ENCODE assay signal across 1 cellular context in the genomic region with DNA sequence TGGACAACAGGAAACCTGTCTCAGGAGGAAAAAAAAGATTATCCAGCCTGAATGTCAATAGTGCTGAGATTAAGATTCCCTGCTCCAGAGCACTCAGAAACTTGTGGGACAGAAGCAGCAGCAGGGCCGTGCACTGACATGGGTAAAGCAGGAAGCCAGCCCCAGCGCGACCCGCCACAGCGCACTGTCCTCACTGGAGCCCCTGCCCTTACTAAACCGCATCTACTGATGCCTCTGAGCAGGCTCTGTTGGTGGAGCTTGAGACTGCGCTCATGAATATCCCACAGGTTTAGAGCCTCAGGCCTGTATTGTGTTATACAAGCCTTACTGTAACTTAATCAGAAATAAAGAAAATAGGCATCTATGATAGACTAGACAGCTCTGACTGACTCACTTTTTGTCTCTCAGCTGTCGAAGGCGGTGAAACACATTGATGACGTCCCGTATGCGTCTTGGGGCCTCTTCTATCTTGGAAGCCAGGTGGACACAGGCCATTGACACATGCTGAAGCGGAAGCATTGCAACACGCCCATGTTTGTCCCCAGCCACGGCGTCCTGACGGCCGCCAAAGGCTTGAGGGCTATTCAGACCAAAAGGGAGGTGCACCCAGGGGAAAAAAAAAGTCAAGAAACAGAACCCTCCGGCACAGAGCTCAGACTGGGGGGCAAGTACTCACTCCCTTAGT.
A peak's percentile ranks its signal among the peaks of the same experiment; 100 is the strongest.
TF ChIP-seq lines count a peak whose summit lies in the region.

No MANE protein-coding gene starts in this region.

TF ChIP-seq in HepG2, 621 proteins besides CTCF, POLR2A, EP300 and RAD21 (continued from another document):
- TF ChIP-seq, protein P1, sequence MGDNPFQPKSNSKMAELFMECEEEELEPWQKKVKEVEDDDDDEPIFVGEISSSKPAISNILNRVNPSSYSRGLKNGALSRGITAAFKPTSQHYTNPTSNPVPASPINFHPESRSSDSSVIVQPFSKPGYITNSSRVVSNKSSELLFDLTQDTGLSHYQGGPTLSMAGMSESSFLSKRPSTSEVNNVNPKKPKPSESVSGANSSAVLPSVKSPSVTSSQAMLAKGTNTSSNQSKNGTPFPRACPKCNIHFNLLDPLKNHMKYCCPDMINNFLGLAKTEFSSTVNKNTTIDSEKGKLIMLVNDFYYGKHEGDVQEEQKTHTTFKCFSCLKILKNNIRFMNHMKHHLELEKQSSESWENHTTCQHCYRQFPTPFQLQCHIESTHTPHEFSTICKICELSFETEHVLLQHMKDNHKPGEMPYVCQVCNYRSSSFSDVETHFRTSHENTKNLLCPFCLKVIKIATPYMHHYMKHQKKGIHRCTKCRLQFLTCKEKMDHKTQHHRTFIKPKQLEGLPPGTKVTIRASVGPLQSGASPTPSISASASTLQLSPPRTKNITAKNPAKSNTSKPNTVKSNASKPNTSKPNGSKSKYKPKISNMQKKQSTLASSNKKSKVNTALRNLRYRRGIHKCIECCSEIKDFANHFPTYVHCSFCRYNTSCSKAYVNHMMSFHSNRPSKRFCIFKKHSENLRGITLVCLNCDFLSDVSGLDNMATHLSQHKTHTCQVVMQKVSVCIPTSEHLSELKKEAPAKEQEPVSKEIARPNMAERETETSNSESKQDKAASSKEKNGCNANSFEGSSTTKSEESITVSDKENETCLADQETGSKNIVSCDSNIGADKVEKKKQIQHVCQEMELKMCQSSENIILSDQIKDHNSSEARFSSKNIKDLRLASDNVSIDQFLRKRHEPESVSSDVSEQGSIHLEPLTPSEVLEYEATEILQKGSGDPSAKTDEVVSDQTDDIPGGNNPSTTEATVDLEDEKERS (CRISPR knock-in tag; IDR thresholded peaks at IDR 0.05) = peak; percentile 58; the same call in 1 of the 2 replicates
- TF ChIP-seq FOXA1 (IDR thresholded peaks at IDR 0.05) (no peak), FOXA1 (CRISPR knock-in tag; IDR thresholded peaks at IDR 0.05) (0 out of 2 replicates have a peak, but pooled peaks have one; percentile 21), DMAP1 (CRISPR knock-in tag; IDR thresholded peaks at IDR 0.05) (peak; percentile 38; the same call in 1 of the 2 replicates), MYC (CRISPR knock-in tag; IDR thresholded peaks at IDR 0.05; ENCODE audit: borderline replicate concordance) (peak; percentile 26; the same call in 1 of the 2 replicates), ZNF713 (CRISPR knock-in tag; IDR thresholded peaks at IDR 0.05) (no peak), ZNF274 (CRISPR knock-in tag; IDR thresholded peaks at IDR 0.05) (0 out of 2 replicates have a peak, but pooled peaks have one; percentile 55), GABPB1 (CRISPR knock-in tag; IDR thresholded peaks at IDR 0.05) (peak; percentile 45), CHD2 (IDR thresholded peaks at IDR 0.05; ENCODE audit: low read depth, low read length) (no peak), JUNB (CRISPR knock-in tag; IDR thresholded peaks at IDR 0.05; ENCODE audit: borderline replicate concordance) (no peak), ZNF510 (CRISPR knock-in tag; IDR thresholded peaks at IDR 0.05; ENCODE audit: low read depth) (no peak), GATAD1 (CRISPR knock-in tag; IDR thresholded peaks at IDR 0.05) (peak; percentile 57; the same call in 1 of the 2 replicates), ZNF501 (CRISPR knock-in tag; IDR thresholded peaks at IDR 0.05) (peak; percentile 35; the same call in 1 of the 2 replicates), RFXAP (CRISPR knock-in tag; IDR thresholded peaks at IDR 0.05; ENCODE audit: borderline replicate concordance) (no peak; the same call in 1 of the 2 replicates), SAP130 (CRISPR knock-in tag; IDR thresholded peaks at IDR 0.05; ENCODE audit: low read depth) (peak; percentile 69), ISL2 (CRISPR knock-in tag; IDR thresholded peaks at IDR 0.05) (0 out of 2 replicates have a peak, but pooled peaks have one; percentile 18), TGIF2 (CRISPR knock-in tag; IDR thresholded peaks at IDR 0.05) (0 out of 2 replicates have a peak, but pooled peaks have one; percentile 22)
- TF ChIP-seq, protein P2, sequence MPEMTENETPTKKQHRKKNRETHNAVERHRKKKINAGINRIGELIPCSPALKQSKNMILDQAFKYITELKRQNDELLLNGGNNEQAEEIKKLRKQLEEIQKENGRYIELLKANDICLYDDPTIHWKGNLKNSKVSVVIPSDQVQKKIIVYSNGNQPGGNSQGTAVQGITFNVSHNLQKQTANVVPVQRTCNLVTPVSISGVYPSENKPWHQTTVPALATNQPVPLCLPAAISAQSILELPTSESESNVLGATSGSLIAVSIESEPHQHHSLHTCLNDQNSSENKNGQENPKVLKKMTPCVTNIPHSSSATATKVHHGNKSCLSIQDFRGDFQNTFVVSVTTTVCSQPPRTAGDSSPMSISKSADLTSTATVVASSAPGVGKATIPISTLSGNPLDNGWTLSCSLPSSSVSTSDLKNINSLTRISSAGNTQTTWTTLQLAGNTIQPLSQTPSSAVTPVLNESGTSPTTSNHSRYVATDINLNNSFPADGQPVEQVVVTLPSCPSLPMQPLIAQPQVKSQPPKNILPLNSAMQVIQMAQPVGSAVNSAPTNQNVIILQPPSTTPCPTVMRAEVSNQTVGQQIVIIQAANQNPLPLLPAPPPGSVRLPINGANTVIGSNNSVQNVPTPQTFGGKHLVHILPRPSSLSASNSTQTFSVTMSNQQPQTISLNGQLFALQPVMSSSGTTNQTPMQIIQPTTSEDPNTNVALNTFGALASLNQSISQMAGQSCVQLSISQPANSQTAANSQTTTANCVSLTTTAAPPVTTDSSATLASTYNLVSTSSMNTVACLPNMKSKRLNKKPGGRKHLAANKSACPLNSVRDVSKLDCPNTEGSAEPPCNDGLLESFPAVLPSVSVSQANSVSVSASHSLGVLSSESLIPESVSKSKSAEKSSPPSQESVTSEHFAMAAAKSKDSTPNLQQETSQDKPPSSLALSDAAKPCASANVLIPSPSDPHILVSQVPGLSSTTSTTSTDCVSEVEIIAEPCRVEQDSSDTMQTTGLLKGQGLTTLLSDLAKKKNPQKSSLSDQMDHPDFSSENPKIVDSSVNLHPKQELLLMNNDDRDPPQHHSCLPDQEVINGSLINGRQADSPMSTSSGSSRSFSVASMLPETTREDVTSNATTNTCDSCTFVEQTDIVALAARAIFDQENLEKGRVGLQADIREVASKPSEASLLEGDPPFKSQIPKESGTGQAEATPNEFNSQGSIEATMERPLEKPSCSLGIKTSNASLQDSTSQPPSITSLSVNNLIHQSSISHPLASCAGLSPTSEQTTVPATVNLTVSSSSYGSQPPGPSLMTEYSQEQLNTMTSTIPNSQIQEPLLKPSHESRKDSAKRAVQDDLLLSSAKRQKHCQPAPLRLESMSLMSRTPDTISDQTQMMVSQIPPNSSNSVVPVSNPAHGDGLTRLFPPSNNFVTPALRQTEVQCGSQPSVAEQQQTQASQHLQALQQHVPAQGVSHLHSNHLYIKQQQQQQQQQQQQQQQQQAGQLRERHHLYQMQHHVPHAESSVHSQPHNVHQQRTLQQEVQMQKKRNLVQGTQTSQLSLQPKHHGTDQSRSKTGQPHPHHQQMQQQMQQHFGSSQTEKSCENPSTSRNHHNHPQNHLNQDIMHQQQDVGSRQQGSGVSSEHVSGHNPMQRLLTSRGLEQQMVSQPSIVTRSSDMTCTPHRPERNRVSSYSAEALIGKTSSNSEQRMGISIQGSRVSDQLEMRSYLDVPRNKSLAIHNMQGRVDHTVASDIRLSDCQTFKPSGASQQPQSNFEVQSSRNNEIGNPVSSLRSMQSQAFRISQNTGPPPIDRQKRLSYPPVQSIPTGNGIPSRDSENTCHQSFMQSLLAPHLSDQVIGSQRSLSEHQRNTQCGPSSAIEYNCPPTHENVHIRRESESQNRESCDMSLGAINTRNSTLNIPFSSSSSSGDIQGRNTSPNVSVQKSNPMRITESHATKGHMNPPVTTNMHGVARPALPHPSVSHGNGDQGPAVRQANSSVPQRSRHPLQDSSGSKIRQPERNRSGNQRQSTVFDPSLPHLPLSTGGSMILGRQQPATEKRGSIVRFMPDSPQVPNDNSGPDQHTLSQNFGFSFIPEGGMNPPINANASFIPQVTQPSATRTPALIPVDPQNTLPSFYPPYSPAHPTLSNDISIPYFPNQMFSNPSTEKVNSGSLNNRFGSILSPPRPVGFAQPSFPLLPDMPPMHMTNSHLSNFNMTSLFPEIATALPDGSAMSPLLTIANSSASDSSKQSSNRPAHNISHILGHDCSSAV (CRISPR knock-in tag; IDR thresholded peaks at IDR 0.05; ENCODE audit: borderline replicate concordance) = no peak
- TF ChIP-seq, protein P3, sequence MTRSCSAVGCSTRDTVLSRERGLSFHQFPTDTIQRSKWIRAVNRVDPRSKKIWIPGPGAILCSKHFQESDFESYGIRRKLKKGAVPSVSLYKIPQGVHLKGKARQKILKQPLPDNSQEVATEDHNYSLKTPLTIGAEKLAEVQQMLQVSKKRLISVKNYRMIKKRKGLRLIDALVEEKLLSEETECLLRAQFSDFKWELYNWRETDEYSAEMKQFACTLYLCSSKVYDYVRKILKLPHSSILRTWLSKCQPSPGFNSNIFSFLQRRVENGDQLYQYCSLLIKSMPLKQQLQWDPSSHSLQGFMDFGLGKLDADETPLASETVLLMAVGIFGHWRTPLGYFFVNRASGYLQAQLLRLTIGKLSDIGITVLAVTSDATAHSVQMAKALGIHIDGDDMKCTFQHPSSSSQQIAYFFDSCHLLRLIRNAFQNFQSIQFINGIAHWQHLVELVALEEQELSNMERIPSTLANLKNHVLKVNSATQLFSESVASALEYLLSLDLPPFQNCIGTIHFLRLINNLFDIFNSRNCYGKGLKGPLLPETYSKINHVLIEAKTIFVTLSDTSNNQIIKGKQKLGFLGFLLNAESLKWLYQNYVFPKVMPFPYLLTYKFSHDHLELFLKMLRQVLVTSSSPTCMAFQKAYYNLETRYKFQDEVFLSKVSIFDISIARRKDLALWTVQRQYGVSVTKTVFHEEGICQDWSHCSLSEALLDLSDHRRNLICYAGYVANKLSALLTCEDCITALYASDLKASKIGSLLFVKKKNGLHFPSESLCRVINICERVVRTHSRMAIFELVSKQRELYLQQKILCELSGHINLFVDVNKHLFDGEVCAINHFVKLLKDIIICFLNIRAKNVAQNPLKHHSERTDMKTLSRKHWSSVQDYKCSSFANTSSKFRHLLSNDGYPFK (CRISPR knock-in tag; IDR thresholded peaks at IDR 0.05; ENCODE audit: borderline replicate concordance) = 0 out of 2 replicates have a peak, but pooled peaks have one; percentile 17
- TF ChIP-seq, protein P4, sequence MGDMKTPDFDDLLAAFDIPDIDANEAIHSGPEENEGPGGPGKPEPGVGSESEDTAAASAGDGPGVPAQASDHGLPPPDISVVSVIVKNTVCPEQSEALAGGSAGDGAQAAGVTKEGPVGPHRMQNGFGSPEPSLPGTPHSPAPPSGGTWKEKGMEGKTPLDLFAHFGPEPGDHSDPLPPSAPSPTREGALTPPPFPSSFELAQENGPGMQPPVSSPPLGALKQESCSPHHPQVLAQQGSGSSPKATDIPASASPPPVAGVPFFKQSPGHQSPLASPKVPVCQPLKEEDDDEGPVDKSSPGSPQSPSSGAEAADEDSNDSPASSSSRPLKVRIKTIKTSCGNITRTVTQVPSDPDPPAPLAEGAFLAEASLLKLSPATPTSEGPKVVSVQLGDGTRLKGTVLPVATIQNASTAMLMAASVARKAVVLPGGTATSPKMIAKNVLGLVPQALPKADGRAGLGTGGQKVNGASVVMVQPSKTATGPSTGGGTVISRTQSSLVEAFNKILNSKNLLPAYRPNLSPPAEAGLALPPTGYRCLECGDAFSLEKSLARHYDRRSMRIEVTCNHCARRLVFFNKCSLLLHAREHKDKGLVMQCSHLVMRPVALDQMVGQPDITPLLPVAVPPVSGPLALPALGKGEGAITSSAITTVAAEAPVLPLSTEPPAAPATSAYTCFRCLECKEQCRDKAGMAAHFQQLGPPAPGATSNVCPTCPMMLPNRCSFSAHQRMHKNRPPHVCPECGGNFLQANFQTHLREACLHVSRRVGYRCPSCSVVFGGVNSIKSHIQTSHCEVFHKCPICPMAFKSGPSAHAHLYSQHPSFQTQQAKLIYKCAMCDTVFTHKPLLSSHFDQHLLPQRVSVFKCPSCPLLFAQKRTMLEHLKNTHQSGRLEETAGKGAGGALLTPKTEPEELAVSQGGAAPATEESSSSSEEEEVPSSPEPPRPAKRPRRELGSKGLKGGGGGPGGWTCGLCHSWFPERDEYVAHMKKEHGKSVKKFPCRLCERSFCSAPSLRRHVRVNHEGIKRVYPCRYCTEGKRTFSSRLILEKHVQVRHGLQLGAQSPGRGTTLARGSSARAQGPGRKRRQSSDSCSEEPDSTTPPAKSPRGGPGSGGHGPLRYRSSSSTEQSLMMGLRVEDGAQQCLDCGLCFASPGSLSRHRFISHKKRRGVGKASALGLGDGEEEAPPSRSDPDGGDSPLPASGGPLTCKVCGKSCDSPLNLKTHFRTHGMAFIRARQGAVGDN (CRISPR knock-in tag; IDR thresholded peaks at IDR 0.05) = peak; percentile 41; the same call in 1 of the 2 replicates
